Comparison of ENCODE assay signal across 23 cellular contexts in the genomic region with DNA sequence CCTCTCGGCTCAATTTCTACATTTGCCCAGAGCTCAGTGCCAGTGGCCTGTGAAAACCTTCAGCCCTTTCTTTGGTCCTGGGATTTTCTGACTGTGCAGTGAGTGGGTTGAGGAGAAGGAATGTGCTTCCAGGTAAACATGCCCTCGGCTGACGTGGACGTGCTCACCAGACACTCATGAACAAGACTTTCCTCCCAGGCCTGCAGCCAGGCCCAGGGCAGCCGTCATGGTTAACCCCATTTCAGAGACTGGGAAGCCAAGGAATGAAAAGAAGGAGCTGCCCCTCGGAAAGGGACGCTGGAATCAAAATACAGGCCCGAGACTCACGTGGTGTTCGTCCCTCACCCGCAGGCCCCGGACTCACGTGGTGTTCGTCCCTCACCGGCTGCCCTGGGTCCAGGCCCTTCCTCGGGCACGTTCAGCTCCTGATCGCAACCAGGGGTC. TPM values are rescaled to one million over a fixed set of nuclear protein-coding genes. Genes with fewer than 3 reads are reported as not detected.
"Had no signal": no experiment of that assay in that cellular context is flagged by ENCODE, and none has a peak within 500 bp of the region (broad histone marks: within the 10 kb centered on the region; RNA-seq: fewer than 3 reads in every experiment).

No MANE protein-coding gene starts in this region.

- ATAC-seq: activated naive CD4-positive, alpha-beta T cell treated with anti-CD3 and anti-CD28 coated beads, Interleukin-2, amount 50 U/mL, for 72 hours; gastrocnemius medialis; heart right ventricle; WTC11 had no signal

- H3K4me1 ChIP-seq: gastrocnemius medialis, heart right ventricle had no signal

- H3K9me3 Mint-ChIP-seq: activated CD4-positive, alpha-beta memory T cell treated with anti-CD3 and anti-CD28 coated beads for 36 hours; activated naive CD4-positive, alpha-beta T cell treated with anti-CD3 and anti-CD28 coated beads, Interleukin-2, amount 50 U/mL, for 72 hours; activated T-helper 1 cell treated with anti-CD3 and anti-CD28 coated beads, Interleukin-12 subunit alpha, Interleukin-12 subunit beta, Interleukin-2, Interleukin-4 antibody, amounts not matched to agents 30 ng/mL and 10 ng/mL and 1 ng/mL, durations not matched to agents 14 hours and 24 hours and 36 hours; endodermal cell; immature natural killer cell; mesothelial cell of epicardium; T-helper 2 cell treated with Interferon-gamma antibody and Interleukin-4, amounts not matched to agents 5 μg/mL and 100 μg/mL, for 36 hours; WTC11 had no signal

- H3K27me3 ChIP-seq: cardiac muscle cell, gastrocnemius medialis, tibial artery had no signal

- H3K27ac ChIP-seq: cardiac muscle cell, dorsolateral prefrontal cortex, epithelial cell of prostate, gastrocnemius medialis, heart right ventricle, tibial artery had no signal

- DNase-seq: activated CD4-positive, alpha-beta memory T cell treated with anti-CD3 and anti-CD28 coated beads for 36 hours; activated CD4-positive, alpha-beta T cell treated with anti-CD3 and anti-CD28 coated beads for 4 hours; activated gamma-delta T cell treated with Interleukin-2 at 50 U/mL for 16 hours; activated T-cell treated with anti-CD3 and anti-CD28 coated beads for 4 hours; amygdala; endodermal cell; gastrocnemius medialis; heart right ventricle; immature natural killer cell; stimulated activated naive CD4-positive, alpha-beta T cell had no signal

- H3K27ac Mint-ChIP-seq: activated CD4-positive, alpha-beta memory T cell treated with anti-CD3 and anti-CD28 coated beads for 36 hours; activated naive CD4-positive, alpha-beta T cell treated with anti-CD3 and anti-CD28 coated beads, Interleukin-2, amount 50 U/mL, for 72 hours; activated T-helper 1 cell treated with anti-CD3 and anti-CD28 coated beads, Interleukin-12 subunit alpha, Interleukin-12 subunit beta, Interleukin-2, Interleukin-4 antibody, amounts not matched to agents 30 ng/mL and 10 ng/mL and 1 ng/mL, durations not matched to agents 14 hours and 24 hours and 36 hours; endodermal cell; immature natural killer cell; mesothelial cell of epicardium; progenitor cell of endocrine pancreas; T-helper 2 cell treated with Interferon-gamma antibody and Interleukin-4, amounts not matched to agents 5 μg/mL and 100 μg/mL, for 36 hours; WTC11 had no signal

- H3K36me3 ChIP-seq: cardiac muscle cell, gastrocnemius medialis, heart right ventricle, tibial artery had no signal

- H3K4me3 ChIP-seq: cardiac muscle cell, dorsolateral prefrontal cortex, gastrocnemius medialis, heart right ventricle, lung, tibial artery had no signal

- H3K4me3 Mint-ChIP-seq: activated CD4-positive, alpha-beta memory T cell treated with anti-CD3 and anti-CD28 coated beads for 36 hours; activated T-helper 1 cell treated with anti-CD3 and anti-CD28 coated beads, Interleukin-12 subunit alpha, Interleukin-12 subunit beta, Interleukin-2, Interleukin-4 antibody, amounts not matched to agents 30 ng/mL and 10 ng/mL and 1 ng/mL, durations not matched to agents 14 hours and 24 hours and 36 hours; endodermal cell; immature natural killer cell; mesothelial cell of epicardium; T-helper 2 cell treated with Interferon-gamma antibody and Interleukin-4, amounts not matched to agents 5 μg/mL and 100 μg/mL, for 36 hours; WTC11 had no signal

- H3K9me3 ChIP-seq: gastrocnemius medialis, heart right ventricle, tibial artery had no signal

- H3K36me3 Mint-ChIP-seq: activated CD4-positive, alpha-beta memory T cell treated with anti-CD3 and anti-CD28 coated beads for 36 hours; activated naive CD4-positive, alpha-beta T cell treated with anti-CD3 and anti-CD28 coated beads, Interleukin-2, amount 50 U/mL, for 72 hours; immature natural killer cell; mesothelial cell of epicardium; WTC11 had no signal

- H3K4me1 Mint-ChIP-seq: immature natural killer cell had no signal

RNA-seq across cellular contexts. Expression of gene CALML5, which starts 8.8 kb away (rescaled TPM):
- total RNA-seq: activated CD4-positive, alpha-beta memory T cell treated with anti-CD3 and anti-CD28 coated beads for 36 hours; activated naive CD4-positive, alpha-beta T cell treated with anti-CD3 and anti-CD28 coated beads, Interleukin-2, amount 50 U/mL, for 72 hours; activated T-helper 1 cell treated with anti-CD3 and anti-CD28 coated beads, Interleukin-12 subunit alpha, Interleukin-12 subunit beta, Interleukin-2, Interleukin-4 antibody, amounts not matched to agents 30 ng/mL and 10 ng/mL and 1 ng/mL, durations not matched to agents 14 hours and 24 hours and 36 hours; cardiac muscle cell; dorsolateral prefrontal cortex; endodermal cell; gastrocnemius medialis; heart right ventricle; lung; mesothelial cell of epicardium; myocyte; omental fat pad; progenitor cell of endocrine pancreas; WTC11 had no signal

RNA-seq across cellular contexts. Expression of gene CALML3, which starts 16.6 kb away (rescaled TPM):
- total RNA-seq: activated CD4-positive, alpha-beta memory T cell treated with anti-CD3 and anti-CD28 coated beads for 36 hours; activated naive CD4-positive, alpha-beta T cell treated with anti-CD3 and anti-CD28 coated beads, Interleukin-2, amount 50 U/mL, for 72 hours; activated T-helper 1 cell treated with anti-CD3 and anti-CD28 coated beads, Interleukin-12 subunit alpha, Interleukin-12 subunit beta, Interleukin-2, Interleukin-4 antibody, amounts not matched to agents 30 ng/mL and 10 ng/mL and 1 ng/mL, durations not matched to agents 14 hours and 24 hours and 36 hours; cardiac muscle cell; endodermal cell; gastrocnemius medialis; heart right ventricle; myocyte; omental fat pad; progenitor cell of endocrine pancreas; WTC11 had no signal
